7 cellular contexts compared by ENCODE assay signal in the genomic region with DNA sequence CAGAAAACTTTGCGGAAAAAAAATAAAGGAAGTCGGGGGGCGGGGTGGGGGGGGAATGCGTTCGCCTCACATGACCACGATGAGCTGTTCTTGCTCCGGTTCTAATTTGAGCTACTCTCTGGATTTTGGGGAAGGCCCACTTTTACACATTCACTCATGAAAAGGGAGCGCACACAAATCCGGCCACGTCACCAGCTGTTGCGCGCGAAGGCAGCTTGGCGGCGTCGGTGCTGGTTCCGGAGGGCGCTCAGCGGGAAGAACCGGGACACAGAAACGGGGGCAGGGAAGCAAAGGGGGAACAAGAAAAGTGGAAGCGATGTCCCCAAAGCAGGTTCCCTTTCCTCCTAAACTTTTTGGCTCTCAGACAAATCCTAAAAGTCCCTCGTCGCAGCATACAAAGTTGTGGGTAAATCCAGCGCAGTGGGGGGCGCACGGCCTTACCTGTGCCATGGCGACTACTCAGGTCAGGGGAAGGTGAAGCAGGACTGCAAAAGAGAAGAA. TPM values are rescaled to one million over a fixed set of nuclear protein-coding genes. Genes with fewer than 3 reads are reported as not detected.
DNase-seq lines count a peak whose midpoint lies in the region; ATAC-seq and TF ChIP-seq lines count a peak whose summit lies in the region.

No MANE protein-coding gene starts in this region.

- H3K4me1 ChIP-seq in foreskin keratinocyte (peaks cover 30% of the 10 kb centered on the region), thoracic aorta (ENCODE audit: control insufficient read depth in 1 of 2, low read depth in 2 of 2) (peaks cover 26 to 46% of the 10 kb centered on the region in 2 donors)

- H3K9me2 ChIP-seq in neural cell (ENCODE audit: insufficient read depth, low read length): no peaks in the 10 kb centered on the region

- peak overlapping the region; percentile 10 for H2AFZ ChIP-seq in neural cell (ENCODE audit: low read depth, low read length)

- ATAC-seq in GM18508 (IDR thresholded peaks at IDR 0.05; ENCODE audit: insufficient read depth, unreplicated experiment) (peak; percentile 15), HG02981 (IDR thresholded peaks at IDR 0.05; ENCODE audit: unreplicated experiment) (peak; percentile 22), foreskin keratinocyte (peak; percentile 61), thoracic aorta (ENCODE audit: insufficient number of reproducible peaks, low FRiP score, low read depth) (peak; percentile 94)

- H3K79me2 ChIP-seq in neural cell (replicated peaks; ENCODE audit: insufficient read depth, low read length): no peaks in the 10 kb centered on the region

- peak; percentile 83 for DNase-seq in RPMI7951 (ENCODE audit: low read depth)
- peak; percentile 86 for DNase-seq in activated effector memory CD4-positive, alpha-beta T cell treated with anti-CD3 and anti-CD28 coated beads, Interleukin-2, amount 50 U/mL, for 16 hours
- DNase-seq in foreskin keratinocyte: peak; percentile 57 to 70
- peak; percentile 66 for DNase-seq in thoracic aorta (ENCODE audit: low spot score)

- no peak for TF ChIP-seq EP300 in neural cell (conservative IDR thresholded peaks at IDR 0.05; ENCODE audit: poor library complexity, severe bottlenecking)

- no peak for TF ChIP-seq RAD21 in neural cell (conservative IDR thresholded peaks at IDR 0.05)

- no peaks in the 10 kb centered on the region for H4K20me1 ChIP-seq in neural cell (ENCODE audit: insufficient read depth)

- H3K9me3 ChIP-seq in neural cell (ENCODE audit: low read length): no peaks in the 10 kb centered on the region
- no peaks in the 10 kb centered on the region for H3K9me3 ChIP-seq in thoracic aorta

- peak overlapping the region; percentile 81 for H3K4me3 ChIP-seq in neural cell (ENCODE audit: low read length)
- H3K4me3 ChIP-seq in thoracic aorta: peak overlapping the region; percentile 98

- H3K27me3 ChIP-seq in foreskin keratinocyte: no peaks in the 10 kb centered on the region
- H3K27me3 ChIP-seq in neural cell (ENCODE audit: insufficient read depth, low read depth, low read length): peaks cover 25% of the 10 kb centered on the region
- no peaks in the 10 kb centered on the region for H3K27me3 ChIP-seq in thoracic aorta (replicated peaks; ENCODE audit: insufficient read depth)

- H3K4me2 ChIP-seq in neural cell (ENCODE audit: low read length): peak overlapping the region; percentile 62

- peak overlapping the region; percentile 81 for H3K27ac ChIP-seq in foreskin keratinocyte
- H3K27ac ChIP-seq in neural cell (ENCODE audit: low read length): no peak overlapping the region
- peak overlapping the region; percentile 99 for H3K27ac ChIP-seq in thoracic aorta

- H3K36me3 ChIP-seq in neural cell (ENCODE audit: insufficient read depth, low read length): no peaks in the 10 kb centered on the region
- no peaks in the 10 kb centered on the region for H3K36me3 ChIP-seq in thoracic aorta

- TF ChIP-seq CTCF in foreskin keratinocyte (conservative IDR thresholded peaks at IDR 0.05) (peak; percentile 33), neural cell (IDR thresholded peaks at IDR 0.05; ENCODE audit: poor library complexity, severe bottlenecking) (peak; percentile 36), thoracic aorta (IDR thresholded peaks at IDR 0.05) (no peak)

- peak overlapping the region; percentile 53 for H3K9ac ChIP-seq in neural cell (ENCODE audit: low read length)

- no peaks in the 10 kb centered on the region for H3F3A ChIP-seq in neural cell (ENCODE audit: insufficient read depth, low read length, poor library complexity, severe bottlenecking)

TF ChIP-seq in neural cell, 6 proteins besides CTCF, POLR2A, EP300 and RAD21:
- no peak for TF ChIP-seq EZH2 (IDR thresholded peaks at IDR 0.05; ENCODE audit: borderline replicate concordance, insufficient read depth, low read length, poor library complexity, severe bottlenecking)
- TF ChIP-seq SMC3 (conservative IDR thresholded peaks at IDR 0.05; ENCODE audit: poor library complexity): peak; percentile 19

RNA-seq across cellular contexts. Expression of gene ANXA5, which starts 0.6 kb away (rescaled TPM):
- total RNA-seq in RPMI7951 (2014; rRNA removed; shearing (Covaris generic)): 393 and 478 TPM in 2 replicates
- total RNA-seq in foreskin keratinocyte (445 and 484 TPM in 2 replicates), thoracic aorta (100 to 1,000 TPM; 401 to 458 TPM)
- polyA plus RNA-seq in foreskin keratinocyte (393 and 397 TPM in 2 replicates), neural cell (2.9 and 8.1 TPM in 2 replicates)
- polyA minus RNA-seq in neural cell: 2.2 and 3.7 TPM in 2 replicates

Comparison
In these comparisons a context has a peak if more than half of its experiments do, and no peak if none do; other contexts are left out.
1. ATAC-seq: peak in every context shown above with its lines; median percentile 94 in thoracic aorta; 61 in foreskin keratinocyte; 22 in HG02981; 15 in GM18508.